9 cellular contexts compared by ENCODE assay signal in genomic region chr9:127578627-127578951, GRCh38. TPM values are rescaled to one million over a fixed set of nuclear protein-coding genes. Genes with fewer than 3 reads are reported as not detected.
DNase-seq lines count a peak whose midpoint lies in the region; ATAC-seq, FAIRE-seq and TF ChIP-seq lines count a peak whose summit lies in the region.
"Had no signal": no experiment of that assay in that cellular context is flagged by ENCODE, and none has a peak within 500 bp of the region (broad histone marks: within the 10 kb centered on the region; RNA-seq: fewer than 3 reads in every experiment).

No MANE protein-coding gene starts in this region.

- H3K79me2 ChIP-seq in HepG2 (ENCODE audit: insufficient read depth, low read length): no peaks in the 10 kb centered on the region

- no peak for DNase-seq in activated T-cell treated with anti-CD3 and anti-CD28 coated beads, Interleukin-2, amount 50 U/mL, for 4 hours
- DNase-seq in activated T-cell treated with anti-CD3 and anti-CD28 coated beads for 4 hours (no peak), astrocyte of the cerebellum (ENCODE audit: low read depth) (no peak), HepG2 (ENCODE audit: low spot score) (no peak), thyroid gland (no peak), cerebellum (ENCODE audit: low spot score) (no peak), NCI-H1092 treated with DMSO at 0.1 percent for 48 hours (lab: John Stamatoyannopoulos, UW) (no peak), GM20000 (ENCODE audit: low spot score) (no peak)

- POLR2A ChIA-PET in HepG2 (lab: Yijun Ruan, JAX): interaction anchor here (0.9 to 2.5 kb wide), 13 partner anchors 9 to 319 kb away, joined by 3 to 23 read pairs (median 6); partner anchors contain the start of genes LRSAM1, RPL12 and SLC2A8

- TF ChIP-seq POLR2A in HepG2 (IDR thresholded peaks at IDR 0.05; ENCODE audit: insufficient read depth in 1 of 2, low read depth in 2 of 2, low read length in 2 of 2) (no peak), thyroid gland (IDR thresholded peaks at IDR 0.05) (no peak)

- TF ChIP-seq EP300 in HepG2 (IDR thresholded peaks at IDR 0.05; ENCODE audit: low read depth in 2 of 2, low read length in 2 of 2) (no peak), HepG2 (CRISPR knock-in tag; IDR thresholded peaks at IDR 0.05; ENCODE audit: borderline replicate concordance) (no peak)

- H2AFZ ChIP-seq in HepG2 (ENCODE audit: low read length): no peak overlapping the region

- BruUV-seq in HepG2 (replicated peaks; lab: Mats Ljungman, UMichigan): no TSS peak

- TF ChIP-seq CTCF in astrocyte of the cerebellum (IDR thresholded peaks at IDR 0.05; ENCODE audit: low read depth, low read length, missing control alignments): no peak
- TF ChIP-seq CTCF in HepG2 (CRISPR knock-in tag; IDR thresholded peaks at IDR 0.05): no peak
- TF ChIP-seq CTCF in thyroid gland (IDR thresholded peaks at IDR 0.05): no peak
- TF ChIP-seq CTCF in GM20000 (IDR thresholded peaks at IDR 0.05; ENCODE audit: extremely low read depth, missing control alignments): no peak

- in situ Hi-C loops in astrocyte of the cerebellum (cut with HindIII; ENCODE audit: low sequenced_read_pairs) (no loop called here), HepG2 (cut with HindIII; ENCODE audit: extremely low pct_ligation_motif_present, low pct_unique_long_range_greater_than_20kb) (no loop called here)

- no peaks in the 10 kb centered on the region for H4K20me1 ChIP-seq in HepG2 (ENCODE audit: insufficient read depth, low read length)

- H3K4me1 Mint-ChIP-seq in activated T-cell treated with anti-CD3 and anti-CD28 coated beads, Interleukin-2, amount 50 U/mL, for 4 hours (ENCODE audit: low read depth): peaks cover 26% of the 10 kb centered on the region

- H3K27ac ChIP-seq in HepG2 (ENCODE audit: extremely low read length, insufficient read depth, low read length): peak overlapping the region; percentile 62
- peak overlapping the region; percentile 85 to 95 (median 94) for H3K27ac ChIP-seq in thyroid gland

- H3K36me3 ChIP-seq in HepG2 (replicated peaks in 1 of 2; ENCODE audit: control insufficient read depth in 1 of 2, insufficient read depth in 2 of 2, low read length in 2 of 2): no peaks in the 10 kb centered on the region
- no peaks in the 10 kb centered on the region for H3K36me3 ChIP-seq in thyroid gland

- H3K9me3 Mint-ChIP-seq in activated T-cell treated with anti-CD3 and anti-CD28 coated beads, Interleukin-2, amount 50 U/mL, for 4 hours: no peaks in the 10 kb centered on the region
- H3K9me3 Mint-ChIP-seq: nephron progenitor cell had no signal

- peak overlapping the region; percentile 20 for H3K4me3 ChIP-seq in astrocyte of the cerebellum (ENCODE audit: low read depth, low read length)
- peak overlapping the region; percentile 6 to 79 (median 56); a peak in 4 of 6 replicates for H3K4me3 ChIP-seq in HepG2 (replicated peaks in 1 of 3; ENCODE audit: insufficient read depth in 1 of 3, low read depth in 2 of 3, low read length in 3 of 3)
- H3K4me3 ChIP-seq in thyroid gland (replicated peaks in 1 of 3): no peak overlapping the region

- FAIRE-seq in HepG2 (lab: Jason Lieb, UNC): no peak

- H3K4me1 ChIP-seq in HepG2 (ENCODE audit: insufficient read depth, low read length) (peaks cover 73% of the 10 kb centered on the region), thyroid gland (peaks cover 29 to 47% of the 10 kb centered on the region in 2 donors)

- no peak for TF ChIP-seq RAD21 in HepG2 (CRISPR knock-in tag; IDR thresholded peaks at IDR 0.05)

- no peak for ATAC-seq in activated T-cell treated with anti-CD3 and anti-CD28 coated beads, Interleukin-2, amount 50 U/mL, for 4 hours
- ATAC-seq in HepG2: no peak

- H3K27me3 ChIP-seq in HepG2 (ENCODE audit: control insufficient read depth in 1 of 2, insufficient read depth in 2 of 2, low read length in 2 of 2): no peaks in the 10 kb centered on the region
- no peaks in the 10 kb centered on the region for H3K27me3 ChIP-seq in thyroid gland

- CTCF ChIA-PET in HepG2 (lab: Yijun Ruan, JAX; ENCODE audit: low intra/inter-chr PET ratio, low total read pairs): interaction anchor here (1.1 kb wide), 2 partner anchors 73 to 75 kb away, joined by 3 to 4 read pairs; no protein-coding TSS in a partner anchor

- H3K4me3 Mint-ChIP-seq in activated T-cell treated with anti-CD3 and anti-CD28 coated beads, Interleukin-2, amount 50 U/mL, for 4 hours: peak overlapping the region; percentile 69

- H3K36me3 Mint-ChIP-seq in activated T-cell treated with anti-CD3 and anti-CD28 coated beads, Interleukin-2, amount 50 U/mL, for 4 hours (ENCODE audit: insufficient read depth): no peaks in the 10 kb centered on the region

- 39% methylated on average over 5 of the region's 5 CpGs for WGBS in HepG2 (ENCODE audit: low lambda C conversion rate)
- WGBS in thyroid gland, 2 donors: 46 to 57% methylated on average over 5 of the region's 5 CpGs

- H3K9me3 ChIP-seq in HepG2 (ENCODE audit: low read length) (no peaks in the 10 kb centered on the region), thyroid gland (no peaks in the 10 kb centered on the region)

- intact Hi-C loops in HepG2 (cut with micrococcal nuclease; ENCODE audit: unreplicated experiment): loop anchor here (2.0 kb wide), 1 partner anchor 74 kb away; no protein-coding TSS in a partner anchor
- intact Hi-C loops in thyroid gland (cut with DNase I): no loop called here

- H3K4me2 ChIP-seq in HepG2 (ENCODE audit: low read depth, low read length): peak overlapping the region; percentile 92

- H3K27me3 Mint-ChIP-seq in activated T-cell treated with anti-CD3 and anti-CD28 coated beads, Interleukin-2, amount 50 U/mL, for 4 hours (ENCODE audit: low read depth): no peaks in the 10 kb centered on the region

- H3K9ac ChIP-seq in HepG2 (ENCODE audit: insufficient read depth, low read depth, low read length): 0 out of 2 replicates have a peak overlapping the region, but pooled peaks have one; percentile 31

TF ChIP-seq in HepG2, 621 proteins besides CTCF, POLR2A, EP300 and RAD21 (continues in another document):
- no peak for TF ChIP-seq ZNF891 (CRISPR knock-in tag; IDR thresholded peaks at IDR 0.05)
- TF ChIP-seq THAP9 (CRISPR knock-in tag; IDR thresholded peaks at IDR 0.05; ENCODE audit: borderline replicate concordance): no peak
- TF ChIP-seq ZMYM2 (CRISPR knock-in tag; IDR thresholded peaks at IDR 0.05): 0 out of 2 replicates have a peak, but pooled peaks have one; percentile 30
- no peak for TF ChIP-seq CEBPB (IDR thresholded peaks at IDR 0.05; ENCODE audit: borderline replicate concordance, low read depth, low read length)
- 0 out of 2 replicates have a peak, but pooled peaks have one; percentile 32 for TF ChIP-seq ZBTB3 (CRISPR knock-in tag; IDR thresholded peaks at IDR 0.05; ENCODE audit: borderline replicate concordance, low read depth)

RNA-seq across cellular contexts. Expression of gene STXBP1, which starts 33.5 kb away (rescaled TPM):
- 10 to 100 TPM; 10.8 to 11.6 (median 11.0) TPM for total RNA-seq in activated T-cell treated with anti-CD3 and anti-CD28 coated beads, Interleukin-2, amount 50 U/mL, for 4 hours
- 2.9 and 4.4 TPM in 2 replicates for total RNA-seq in HepG2 (2016; rRNA removed; fragmentation: Illumina TruSeq; extraction: Trizol)
- total RNA-seq in HepG2 (2016; cell fraction: cytosol; rRNA removed; fragmentation: Illumina TruSeq; extraction: Trizol; ENCODE audit: low read depth): 2.6 and 3.0 TPM in 2 replicates
- 2.7 and 5.6 TPM in 2 replicates for total RNA-seq in HepG2 (2016; cell fraction: insoluble cytoplasmic fraction; rRNA removed; fragmentation: Illumina TruSeq; extraction: Trizol)
- total RNA-seq in HepG2 (2016; cell fraction: membrane; rRNA removed; fragmentation: Illumina TruSeq; extraction: Trizol): 3.8 and 5.2 TPM in 2 replicates
- 2.6 and 3.7 TPM in 2 replicates for total RNA-seq in HepG2 (2016; cell fraction: nucleus; rRNA removed; fragmentation: Illumina TruSeq; extraction: Trizol)
- polyA plus RNA-seq in HepG2 (2011; rRNA removed): 2.9 and 4.1 TPM in 2 replicates
- polyA plus RNA-seq in HepG2 (2011; cell fraction: cytosol; rRNA removed): 2.4 and 5.1 TPM in 2 replicates
- polyA plus RNA-seq in HepG2 (2011; cell fraction: nucleus; rRNA removed): 6.7 and 8.1 TPM in 2 replicates
- polyA plus RNA-seq in HepG2 (2012): 5.9 and 8.8 TPM in 2 replicates
- polyA plus RNA-seq in HepG2 (2016; cell fraction: cytosol; fragmentation: Illumina TruSeq; extraction: Trizol; ENCODE audit: low read depth): 5.5 and 6.6 TPM in 2 replicates
- polyA plus RNA-seq in HepG2 (2016; cell fraction: insoluble cytoplasmic fraction; fragmentation: Illumina TruSeq; extraction: Trizol; ENCODE audit: low read depth): 5.6 and 8.0 TPM in 2 replicates
- polyA plus RNA-seq in HepG2 (2016; cell fraction: membrane; fragmentation: Illumina TruSeq; extraction: Trizol; ENCODE audit: low read depth): 6.0 and 6.1 TPM in 2 replicates
- polyA plus RNA-seq in HepG2 (2016; cell fraction: nucleus; fragmentation: Illumina TruSeq; extraction: Trizol; ENCODE audit: insufficient read depth, low read depth): 8.0 and 9.7 TPM in 2 replicates
- polyA minus RNA-seq in HepG2 (2011; rRNA and poly(A)+ RNA removed; ENCODE audit: low replicate concordance): 3.4 and 23.2 TPM in 2 replicates
- 4.3 and 8.2 TPM in 2 replicates for polyA minus RNA-seq in HepG2 (2011; cell fraction: cytosol; rRNA and poly(A)+ RNA removed)
- polyA minus RNA-seq in HepG2 (2011; cell fraction: nucleus; rRNA and poly(A)+ RNA removed): 3.6 and 7.6 TPM in 2 replicates
- 100 to 1,000 TPM in 2 of 4 donors, 10 to 100 TPM in 2; 23.8 to 139 (median 106) TPM for total RNA-seq in thyroid gland
- total RNA-seq in cerebellum: 96.1 TPM

Comparison
In these comparisons a context has a peak if more than half of its experiments do, and no peak if none do; other contexts are left out.
1. H3K4me3 ChIP-seq: peak in astrocyte of the cerebellum (single experiment) and HepG2 (3 of 3); none in thyroid gland (0 of 3).